In genomic region chr17:36919407-36919968, GRCh38 we compare ENCODE assay signal across 19 cellular contexts. TPM values are rescaled to one million over a fixed set of nuclear protein-coding genes. Genes with fewer than 3 reads are reported as not detected.
"Had no signal": no experiment of that assay in that cellular context is flagged by ENCODE, and none has a peak within 500 bp of the region (broad histone marks: within the 10 kb centered on the region; RNA-seq: fewer than 3 reads in every experiment).

No MANE protein-coding gene starts in this region.

- H3K27ac ChIP-seq: left ventricle myocardium inferior, psoas muscle, thyroid gland, uterus had no signal

- ATAC-seq: activated CD4-positive, CD25-positive, alpha-beta regulatory T cell treated with anti-CD3 and anti-CD28 coated beads, Interleukin-2, amount 50 U/mL, for 24 hours; activated T-helper 17 cell treated with anti-CD3 and anti-CD28 coated beads, Interleukin-2, amount 50 U/mL, for 72 hours; natural killer cell treated with Interleukin-12 subunit alpha and Interleukin-12 subunit beta and Interleukin-15 and Interleukin-18, amount 100 ng/mL, for 72 hours; psoas muscle; stimulated activated effector memory CD8-positive, alpha-beta T cell treated with anti-CD3 and anti-CD28 coated beads, Interleukin-12 subunit alpha, Interleukin-12 subunit beta, amount 100 ng/mL, for 72 hours; T-cell had no signal

- FAIRE-seq: kidney had no signal

- DNase-seq: activated CD4-positive, alpha-beta T cell treated with anti-CD3 and anti-CD28 coated beads, Interleukin-2, amount 50 U/mL, for 1 hour; activated CD8-positive, alpha-beta memory T cell treated with anti-CD3 and anti-CD28 coated beads for 24 hours; activated naive CD4-positive, alpha-beta T cell treated with anti-CD3 and anti-CD28 coated beads for 36 hours; erythroblast; left ventricle myocardium inferior; psoas muscle; stimulated activated CD4-positive, alpha-beta T cell treated with anti-CD3 and anti-CD28 coated beads, Interleukin-12 subunit alpha, Interleukin-12 subunit beta, amount 100 ng/mL, for 4 hours; stimulated activated CD4-positive, alpha-beta T cell treated with anti-CD3 and anti-CD28 coated beads, Interleukin-2, amount 100 ng/mL, for 24 hours; T-cell; T-helper 9 cell; thyroid gland; uterus had no signal

- H3K27me3 ChIP-seq: thyroid gland had no signal

- H3K4me3 ChIP-seq: dorsolateral prefrontal cortex, left ventricle myocardium inferior, psoas muscle, thyroid gland, uterus had no signal

- H3K9me3 ChIP-seq: left ventricle myocardium inferior, psoas muscle, thyroid gland, uterus had no signal

- H3K4me1 ChIP-seq: left ventricle myocardium inferior, psoas muscle, thyroid gland, uterus had no signal

- H3K36me3 ChIP-seq: left ventricle myocardium inferior, thyroid gland, uterus had no signal

RNA-seq across cellular contexts. Expression of gene LHX1, which starts 17.8 kb away (rescaled TPM):
- total RNA-seq: activated naive CD4-positive, alpha-beta T cell treated with anti-CD3 and anti-CD28 coated beads for 36 hours; left ventricle myocardium inferior; osteocyte; psoas muscle; T-cell; thyroid gland had no signal
- polyA plus RNA-seq: psoas muscle had no signal
